12 cellular contexts compared by ENCODE assay signal in the genomic region with DNA sequence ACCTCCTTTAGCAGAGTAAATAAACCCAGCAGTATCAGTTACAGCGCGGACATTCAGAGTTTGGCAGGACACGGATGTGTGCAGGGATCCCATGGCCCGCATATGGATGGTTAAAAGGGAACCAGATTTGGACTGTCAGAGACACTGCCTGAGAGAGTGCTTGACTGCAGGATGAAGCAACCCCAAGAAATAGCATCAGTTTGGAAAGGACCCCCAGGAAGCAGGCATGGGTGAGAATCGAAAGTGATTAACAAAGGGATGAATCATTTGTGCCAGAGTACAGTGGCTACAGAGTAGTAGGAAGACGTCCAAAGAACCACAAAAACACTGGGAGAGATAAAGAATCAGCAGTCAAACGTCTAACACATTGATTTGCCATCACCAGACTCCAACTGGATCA. TPM values are rescaled to one million over a fixed set of nuclear protein-coding genes. Genes with fewer than 3 reads are reported as not detected.
DNase-seq lines count a peak whose midpoint lies in the region; ATAC-seq and TF ChIP-seq lines count a peak whose summit lies in the region.
"Had no signal": no experiment of that assay in that cellular context is flagged by ENCODE, and none has a peak within 500 bp of the region (broad histone marks: within the 10 kb centered on the region; RNA-seq: fewer than 3 reads in every experiment).

No MANE protein-coding gene starts in this region.

- no peak for ATAC-seq in GM21723 (IDR thresholded peaks at IDR 0.05; ENCODE audit: unreplicated experiment)

- H3K4me2 ChIP-seq in skeletal muscle satellite cell (ENCODE audit: low read length) = peak overlapping the region; percentile 24

- no peak for TF ChIP-seq CTCF in astrocyte of the spinal cord (IDR thresholded peaks at IDR 0.05; ENCODE audit: low read depth, low read length)

- peak; percentile 53 for DNase-seq in HT1080 (ENCODE audit: low read depth)
- peak; percentile 80 for DNase-seq in astrocyte of the spinal cord (ENCODE audit: low read depth, low spot score)
- DNase-seq in hepatic stellate cell (ENCODE audit: low spot score) = peak; percentile 10
- DNase-seq in C1 segment of cervical spinal cord (lab: John Stamatoyannopoulos, UW) = no peak
- DNase-seq in medulla oblongata (ENCODE audit: extremely low spot score) = no peak
- DNase-seq in amygdala (lab: John Stamatoyannopoulos, UW) = no peak
- DNase-seq: activated T-cell treated with anti-CD3 and anti-CD28 coated beads for 4 hours; CD4-positive, CD25-positive, alpha-beta regulatory T cell; immature natural killer cell; stimulated activated CD4-positive, alpha-beta T cell treated with anti-CD3 and anti-CD28 coated beads, Interleukin-15, amount 100 ng/mL, for 24 hours had no signal

- H3K4me3 ChIP-seq in astrocyte of the spinal cord (ENCODE audit: low read depth, low read length) (no peak overlapping the region), skeletal muscle satellite cell (ENCODE audit: low read length) (no peak overlapping the region)

- no peaks in the 10 kb centered on the region for H3K9me3 ChIP-seq in skeletal muscle satellite cell (replicated peaks; ENCODE audit: low read length)

- in situ Hi-C loops in astrocyte of the spinal cord (cut with HindIII; ENCODE audit: low sequenced_read_pairs) = no loop called here

- peaks cover 4% of the 10 kb centered on the region for H3K4me1 ChIP-seq in skeletal muscle satellite cell (ENCODE audit: control insufficient read depth, insufficient read depth, low read length)

- no peaks in the 10 kb centered on the region for H3K27me3 ChIP-seq in skeletal muscle satellite cell (ENCODE audit: control insufficient read depth, insufficient read depth, low read length)

- no peaks in the 10 kb centered on the region for H3K36me3 ChIP-seq in skeletal muscle satellite cell (ENCODE audit: insufficient read depth, low read length)

- no peak overlapping the region for H3K9ac ChIP-seq in skeletal muscle satellite cell (ENCODE audit: low read depth, low read length)

RNA-seq across cellular contexts. Expression of a gene that starts 5.5 kb away (rescaled TPM):
- total RNA-seq in HT1080 (2014; rRNA removed; shearing (Covaris generic)) = not detected in 2 replicates
- not detected in 2 replicates for polyA plus RNA-seq in HT1080 (2015; cell fraction: cytosol; rRNA removed)
- polyA plus RNA-seq in HT1080 (2015; cell fraction: nucleus; rRNA removed) = 0.28 TPM in 1 of 2 replicates, not detected in the other
- total RNA-seq in skeletal muscle satellite cell (2012; rRNA removed) = 1.3 and 8.5 TPM in 2 replicates
- total RNA-seq: CD4-positive, CD25-positive, alpha-beta regulatory T cell had no signal
- polyA plus RNA-seq: CD4-positive, CD25-positive, alpha-beta regulatory T cell; immature natural killer cell had no signal

Comparison
In these comparisons a context has a peak if more than half of its experiments do, and no peak if none do; other contexts are left out.
1. DNase-seq: peak in HT1080 (single experiment), astrocyte of the spinal cord (single experiment) and hepatic stellate cell (single experiment); none in C1 segment of cervical spinal cord (0 of 14), medulla oblongata (single experiment) and amygdala (0 of 56).